In genomic region chr19:46000497-46001246, GRCh38 we compare ENCODE assay signal across 10 cellular contexts. TPM values are rescaled to one million over a fixed set of nuclear protein-coding genes. Genes with fewer than 3 reads are reported as not detected.
A peak's percentile ranks its signal among the peaks of the same experiment; 100 is the strongest.
DNase-seq lines count a peak whose midpoint lies in the region; ATAC-seq, FAIRE-seq and TF ChIP-seq lines count a peak whose summit lies in the region.
"Had no signal": no experiment of that assay in that cellular context is flagged by ENCODE, and none has a peak within 500 bp of the region (broad histone marks: within the 10 kb centered on the region; RNA-seq: fewer than 3 reads in every experiment).

No MANE protein-coding gene starts in this region.

- H3K9me3 ChIP-seq in right lobe of liver: no peaks in the 10 kb centered on the region
- H3K9me3 ChIP-seq in HepG2 (ENCODE audit: low read length): no peaks in the 10 kb centered on the region
- H3K9me3 ChIP-seq in mucosa of descending colon: no peaks in the 10 kb centered on the region

- BruUV-seq in HepG2 (replicated peaks; lab: Mats Ljungman, UMichigan): no TSS peak

- intact Hi-C loops in right lobe of liver (cut with DNase I) (no loop called here), HepG2 (cut with micrococcal nuclease; ENCODE audit: unreplicated experiment) (no loop called here), mucosa of descending colon (cut with DNase I, micrococcal nuclease) (no loop called here)

- no peak for TF ChIP-seq POLR2A in right lobe of liver (IDR thresholded peaks at IDR 0.05)
- TF ChIP-seq POLR2A in HepG2 (IDR thresholded peaks at IDR 0.05; ENCODE audit: insufficient read depth in 1 of 2, low read depth in 2 of 2, low read length in 2 of 2): no peak

- no peak for TF ChIP-seq CTCF in right lobe of liver (IDR thresholded peaks at IDR 0.05)
- no peak for TF ChIP-seq CTCF in HepG2 (CRISPR knock-in tag; IDR thresholded peaks at IDR 0.05)
- no peak for TF ChIP-seq CTCF in coronary artery (IDR thresholded peaks at IDR 0.05)
- TF ChIP-seq CTCF in mucosa of descending colon (IDR thresholded peaks at IDR 0.05): no peak

- peaks cover 7% of the 10 kb centered on the region for H3K79me2 ChIP-seq in HepG2 (ENCODE audit: insufficient read depth, low read length)

- CTCF ChIA-PET in HepG2 (lab: Yijun Ruan, JAX; ENCODE audit: low intra/inter-chr PET ratio, low total read pairs): no interaction called here

- 13% methylated on average over 25 of the region's 34 CpGs for WGBS in right lobe of liver (ENCODE audit: insufficient coverage, low coverage, low lambda C conversion rate, missing lambda C conversion rate)
- WGBS in HepG2 (ENCODE audit: low lambda C conversion rate): 93% methylated on average over 33 of the region's 34 CpGs

- H3K9ac ChIP-seq in HepG2 (ENCODE audit: insufficient read depth, low read depth, low read length): no peak overlapping the region

- H4K20me1 ChIP-seq in HepG2 (ENCODE audit: insufficient read depth, low read length): no peaks in the 10 kb centered on the region

- H3K36me3 ChIP-seq in right lobe of liver (no peaks in the 10 kb centered on the region), HepG2 (replicated peaks in 1 of 2; ENCODE audit: control insufficient read depth in 1 of 2, insufficient read depth in 2 of 2, low read length in 2 of 2) (0 out of 5 replicates have a peak, but pooled peaks cover 0 to 1% of the 10 kb centered on the region in 2 experiments), mucosa of descending colon (ENCODE audit: low read depth) (no peaks in the 10 kb centered on the region)

- in situ Hi-C loops in HepG2 (cut with HindIII; ENCODE audit: extremely low pct_ligation_motif_present, low pct_unique_long_range_greater_than_20kb): loop anchor here (10.0 kb wide), 1 partner anchor 86 kb away; the partner anchor contains the start of gene NANOS2

- no peaks in the 10 kb centered on the region for H3K27me3 ChIP-seq in right lobe of liver
- H3K27me3 ChIP-seq in HepG2 (ENCODE audit: control insufficient read depth in 1 of 2, insufficient read depth in 2 of 2, low read length in 2 of 2): no peaks in the 10 kb centered on the region

- H3K4me2 ChIP-seq in HepG2 (ENCODE audit: low read depth, low read length): no peak overlapping the region

- H3K27ac ChIP-seq in right lobe of liver (no peak overlapping the region), HepG2 (ENCODE audit: extremely low read length, insufficient read depth, low read length) (no peak overlapping the region), coronary artery (no peak overlapping the region)
- H3K27ac ChIP-seq: C4-2B, VCaP had no signal

- no peak for TF ChIP-seq EP300 in HepG2 (IDR thresholded peaks at IDR 0.05; ENCODE audit: low read depth in 2 of 2, low read length in 2 of 2)
- TF ChIP-seq EP300 in HepG2 (CRISPR knock-in tag; IDR thresholded peaks at IDR 0.05; ENCODE audit: borderline replicate concordance): no peak

- no peak for TF ChIP-seq RAD21 in HepG2 (CRISPR knock-in tag; IDR thresholded peaks at IDR 0.05)

- DNase-seq in right lobe of liver (peak in 1 of 3 donors; percentile 33), HepG2 (ENCODE audit: low spot score) (no peak), coronary artery (ENCODE audit: low spot score) (no peak), mucosa of descending colon (peak; percentile 78 to 85 (median 79)), glomerular visceral epithelial cell (ENCODE audit: extremely low spot score) (no peak)
- peak; percentile 82 to 84 for DNase-seq in activated CD4-positive, alpha-beta T cell treated with anti-CD3 and anti-CD28 coated beads, Interleukin-2, amount 50 U/mL, for 4 hours
- DNase-seq in stimulated activated naive CD4-positive, alpha-beta T cell (lab: John Stamatoyannopoulos, UW): peak; percentile 54 to 76 (median 72)

- no peak overlapping the region for H2AFZ ChIP-seq in HepG2 (ENCODE audit: low read length)

- peak; percentile 39 to 63 (median 58) for ATAC-seq in right lobe of liver
- ATAC-seq in HepG2: no peak
- ATAC-seq in mucosa of descending colon: peak; percentile 94
- no peak for ATAC-seq in HG02571 (IDR thresholded peaks at IDR 0.05; ENCODE audit: unreplicated experiment)

- H3K4me3 ChIP-seq in right lobe of liver: no peak overlapping the region
- H3K4me3 ChIP-seq in HepG2 (replicated peaks in 1 of 3; ENCODE audit: insufficient read depth in 1 of 3, low read depth in 2 of 3, low read length in 3 of 3): no peak overlapping the region
- peak overlapping the region; percentile 58 for H3K4me3 ChIP-seq in coronary artery
- H3K4me3 ChIP-seq in mucosa of descending colon: no peak overlapping the region

- POLR2A ChIA-PET in HepG2 (lab: Yijun Ruan, JAX): no interaction called here

- no peak for FAIRE-seq in HepG2 (lab: Jason Lieb, UNC)

- H3K4me1 ChIP-seq in right lobe of liver (peaks cover 0 to 6% (median under 1%) of the 10 kb centered on the region in 4 donors), HepG2 (ENCODE audit: insufficient read depth, low read length) (peaks cover 12% of the 10 kb centered on the region; the same call in 1 of the 2 replicates), mucosa of descending colon (ENCODE audit: low read depth) (peaks cover 14% of the 10 kb centered on the region)

RNA-seq across cellular contexts. Expression of gene CCDC61, which starts 5.4 kb away (rescaled TPM):
- total RNA-seq in right lobe of liver: 1 to 10 TPM; 5.8 to 9.7 (median 8.1) TPM
- total RNA-seq in HepG2 (2016; rRNA removed; fragmentation: Illumina TruSeq; extraction: Trizol): 3.3 and 4.2 TPM in 2 replicates
- total RNA-seq in HepG2 (2016; cell fraction: cytosol; rRNA removed; fragmentation: Illumina TruSeq; extraction: Trizol; ENCODE audit: low read depth): 0.53 and 0.71 TPM in 2 replicates
- total RNA-seq in HepG2 (2016; cell fraction: insoluble cytoplasmic fraction; rRNA removed; fragmentation: Illumina TruSeq; extraction: Trizol): 2.2 and 3.8 TPM in 2 replicates
- 0.74 and 1.1 TPM in 2 replicates for total RNA-seq in HepG2 (2016; cell fraction: membrane; rRNA removed; fragmentation: Illumina TruSeq; extraction: Trizol)
- total RNA-seq in HepG2 (2016; cell fraction: nucleus; rRNA removed; fragmentation: Illumina TruSeq; extraction: Trizol): 4.0 and 4.2 TPM in 2 replicates
- polyA plus RNA-seq in HepG2 (2011; rRNA removed): 4.9 and 6.0 TPM in 2 replicates
- 3.1 and 4.4 TPM in 2 replicates for polyA plus RNA-seq in HepG2 (2011; cell fraction: cytosol; rRNA removed)
- 22.6 and 26.0 TPM in 2 replicates for polyA plus RNA-seq in HepG2 (2011; cell fraction: nucleus; rRNA removed)
- 4.4 and 5.7 TPM in 2 replicates for polyA plus RNA-seq in HepG2 (2012)
- polyA plus RNA-seq in HepG2 (2016; cell fraction: cytosol; fragmentation: Illumina TruSeq; extraction: Trizol; ENCODE audit: low read depth): 0.61 and 0.75 TPM in 2 replicates
- 4.7 and 5.4 TPM in 2 replicates for polyA plus RNA-seq in HepG2 (2016; cell fraction: insoluble cytoplasmic fraction; fragmentation: Illumina TruSeq; extraction: Trizol; ENCODE audit: low read depth)
- polyA plus RNA-seq in HepG2 (2016; cell fraction: membrane; fragmentation: Illumina TruSeq; extraction: Trizol; ENCODE audit: low read depth): 0.81 and 1.2 TPM in 2 replicates
- 12.9 and 13.8 TPM in 2 replicates for polyA plus RNA-seq in HepG2 (2016; cell fraction: nucleus; fragmentation: Illumina TruSeq; extraction: Trizol; ENCODE audit: insufficient read depth, low read depth)
- 4.8 and 6.4 TPM in 2 replicates for polyA minus RNA-seq in HepG2 (2011; rRNA and poly(A)+ RNA removed; ENCODE audit: low replicate concordance)
- polyA minus RNA-seq in HepG2 (2011; cell fraction: cytosol; rRNA and poly(A)+ RNA removed): 1.9 and 2.6 TPM in 2 replicates
- polyA minus RNA-seq in HepG2 (2011; cell fraction: nucleus; rRNA and poly(A)+ RNA removed): 8.2 and 9.9 TPM in 2 replicates
- 10 to 100 TPM; 16.5 to 25.0 (median 17.6) TPM for total RNA-seq in mucosa of descending colon

RNA-seq across cellular contexts. Expression of gene PGLYRP1, which starts 22.2 kb away (rescaled TPM):
- total RNA-seq in right lobe of liver (1 to 10 TPM in 1 of 6 experiments, under 1 TPM in 1, not detected in 4; 0.86 to 1.1 TPM), HepG2 (2016; rRNA removed; fragmentation: Illumina TruSeq; extraction: Trizol) (not detected in 2 replicates), mucosa of descending colon (not detected)
- total RNA-seq in HepG2 (2016; cell fraction: cytosol; rRNA removed; fragmentation: Illumina TruSeq; extraction: Trizol; ENCODE audit: low read depth): not detected in 2 replicates
- not detected in 2 replicates for total RNA-seq in HepG2 (2016; cell fraction: insoluble cytoplasmic fraction; rRNA removed; fragmentation: Illumina TruSeq; extraction: Trizol)
- not detected in 2 replicates for total RNA-seq in HepG2 (2016; cell fraction: membrane; rRNA removed; fragmentation: Illumina TruSeq; extraction: Trizol)
- not detected in 2 replicates for total RNA-seq in HepG2 (2016; cell fraction: nucleus; rRNA removed; fragmentation: Illumina TruSeq; extraction: Trizol)
- not detected in 2 replicates for polyA plus RNA-seq in HepG2 (2011; rRNA removed)
- polyA plus RNA-seq in HepG2 (2011; cell fraction: cytosol; rRNA removed): not detected in 2 replicates
- not detected in 2 replicates for polyA plus RNA-seq in HepG2 (2011; cell fraction: nucleus; rRNA removed)
- polyA plus RNA-seq in HepG2 (2012): not detected in 2 replicates
- not detected in 2 replicates for polyA plus RNA-seq in HepG2 (2016; cell fraction: cytosol; fragmentation: Illumina TruSeq; extraction: Trizol; ENCODE audit: low read depth)
- polyA plus RNA-seq in HepG2 (2016; cell fraction: insoluble cytoplasmic fraction; fragmentation: Illumina TruSeq; extraction: Trizol; ENCODE audit: low read depth): not detected in 2 replicates
- not detected in 2 replicates for polyA plus RNA-seq in HepG2 (2016; cell fraction: membrane; fragmentation: Illumina TruSeq; extraction: Trizol; ENCODE audit: low read depth)
- not detected in 2 replicates for polyA plus RNA-seq in HepG2 (2016; cell fraction: nucleus; fragmentation: Illumina TruSeq; extraction: Trizol; ENCODE audit: insufficient read depth, low read depth)
- polyA minus RNA-seq in HepG2 (2011; rRNA and poly(A)+ RNA removed; ENCODE audit: low replicate concordance): not detected in 2 replicates
- not detected in 2 replicates for polyA minus RNA-seq in HepG2 (2011; cell fraction: cytosol; rRNA and poly(A)+ RNA removed)
- polyA minus RNA-seq in HepG2 (2011; cell fraction: nucleus; rRNA and poly(A)+ RNA removed): not detected in 2 replicates

RNA-seq across cellular contexts. Expression of gene NOVA2, which starts 27.0 kb away (rescaled TPM):
- total RNA-seq in right lobe of liver (1 to 10 TPM in 2 of 6 experiments, under 1 TPM in 4; 0.66 to 2.5 (median 0.85) TPM), HepG2 (2016; rRNA removed; fragmentation: Illumina TruSeq; extraction: Trizol) (not detected in 2 replicates), mucosa of descending colon (1 to 10 TPM in 2 of 3 donors, under 1 TPM in 1; 0.55 to 3.0 (median 1.3) TPM)
- not detected in 2 replicates for total RNA-seq in HepG2 (2016; cell fraction: cytosol; rRNA removed; fragmentation: Illumina TruSeq; extraction: Trizol; ENCODE audit: low read depth)
- not detected in 2 replicates for total RNA-seq in HepG2 (2016; cell fraction: insoluble cytoplasmic fraction; rRNA removed; fragmentation: Illumina TruSeq; extraction: Trizol)
- not detected in 2 replicates for total RNA-seq in HepG2 (2016; cell fraction: membrane; rRNA removed; fragmentation: Illumina TruSeq; extraction: Trizol)
- not detected in 2 replicates for total RNA-seq in HepG2 (2016; cell fraction: nucleus; rRNA removed; fragmentation: Illumina TruSeq; extraction: Trizol)
- not detected in 2 replicates for polyA plus RNA-seq in HepG2 (2011; rRNA removed)
- polyA plus RNA-seq in HepG2 (2011; cell fraction: cytosol; rRNA removed): not detected in 2 replicates
- not detected in 2 replicates for polyA plus RNA-seq in HepG2 (2011; cell fraction: nucleus; rRNA removed)
- polyA plus RNA-seq in HepG2 (2012): not detected in 2 replicates
- not detected in 2 replicates for polyA plus RNA-seq in HepG2 (2016; cell fraction: cytosol; fragmentation: Illumina TruSeq; extraction: Trizol; ENCODE audit: low read depth)
- not detected in 2 replicates for polyA plus RNA-seq in HepG2 (2016; cell fraction: insoluble cytoplasmic fraction; fragmentation: Illumina TruSeq; extraction: Trizol; ENCODE audit: low read depth)
- polyA plus RNA-seq in HepG2 (2016; cell fraction: membrane; fragmentation: Illumina TruSeq; extraction: Trizol; ENCODE audit: low read depth): not detected in 2 replicates
- not detected in 2 replicates for polyA plus RNA-seq in HepG2 (2016; cell fraction: nucleus; fragmentation: Illumina TruSeq; extraction: Trizol; ENCODE audit: insufficient read depth, low read depth)
- not detected in 2 replicates for polyA minus RNA-seq in HepG2 (2011; rRNA and poly(A)+ RNA removed; ENCODE audit: low replicate concordance)
- not detected in 2 replicates for polyA minus RNA-seq in HepG2 (2011; cell fraction: cytosol; rRNA and poly(A)+ RNA removed)
- polyA minus RNA-seq in HepG2 (2011; cell fraction: nucleus; rRNA and poly(A)+ RNA removed): not detected in 2 replicates

RNA-seq across cellular contexts. Expression of gene IGFL4, which starts 40.1 kb away (rescaled TPM):
- total RNA-seq in right lobe of liver (not detected), HepG2 (2016; rRNA removed; fragmentation: Illumina TruSeq; extraction: Trizol) (0.20 and 1.4 TPM in 2 replicates), mucosa of descending colon (not detected)
- total RNA-seq in HepG2 (2016; cell fraction: cytosol; rRNA removed; fragmentation: Illumina TruSeq; extraction: Trizol; ENCODE audit: low read depth): 0.09 TPM in 1 of 2 replicates, not detected in the other
- 0.27 and 1.5 TPM in 2 replicates for total RNA-seq in HepG2 (2016; cell fraction: insoluble cytoplasmic fraction; rRNA removed; fragmentation: Illumina TruSeq; extraction: Trizol)
- total RNA-seq in HepG2 (2016; cell fraction: membrane; rRNA removed; fragmentation: Illumina TruSeq; extraction: Trizol): 0.28 and 0.43 TPM in 2 replicates
- 3.3 and 3.7 TPM in 2 replicates for total RNA-seq in HepG2 (2016; cell fraction: nucleus; rRNA removed; fragmentation: Illumina TruSeq; extraction: Trizol)
- polyA plus RNA-seq in HepG2 (2011; rRNA removed): 1.1 and 1.2 TPM in 2 replicates
- 0.09 and 0.18 TPM in 2 replicates for polyA plus RNA-seq in HepG2 (2011; cell fraction: cytosol; rRNA removed)
- 5.3 and 5.9 TPM in 2 replicates for polyA plus RNA-seq in HepG2 (2011; cell fraction: nucleus; rRNA removed)
- polyA plus RNA-seq in HepG2 (2012): 0.47 and 0.83 TPM in 2 replicates
- polyA plus RNA-seq in HepG2 (2016; cell fraction: cytosol; fragmentation: Illumina TruSeq; extraction: Trizol; ENCODE audit: low read depth): 0.05 TPM in 1 of 2 replicates, not detected in the other
- 0.14 and 0.24 TPM in 2 replicates for polyA plus RNA-seq in HepG2 (2016; cell fraction: insoluble cytoplasmic fraction; fragmentation: Illumina TruSeq; extraction: Trizol; ENCODE audit: low read depth)
- polyA plus RNA-seq in HepG2 (2016; cell fraction: membrane; fragmentation: Illumina TruSeq; extraction: Trizol; ENCODE audit: low read depth): 0.06 and 0.22 TPM in 2 replicates
- polyA plus RNA-seq in HepG2 (2016; cell fraction: nucleus; fragmentation: Illumina TruSeq; extraction: Trizol; ENCODE audit: insufficient read depth, low read depth): 7.1 and 7.2 TPM in 2 replicates
- 0.07 and 0.10 TPM in 2 replicates for polyA minus RNA-seq in HepG2 (2011; rRNA and poly(A)+ RNA removed; ENCODE audit: low replicate concordance)
- polyA minus RNA-seq in HepG2 (2011; cell fraction: cytosol; rRNA and poly(A)+ RNA removed): not detected in 2 replicates
- 1.7 and 2.2 TPM in 2 replicates for polyA minus RNA-seq in HepG2 (2011; cell fraction: nucleus; rRNA and poly(A)+ RNA removed)

Comparison
In these comparisons a context has a peak if more than half of its experiments do, and no peak if none do; other contexts are left out.
1. ATAC-seq: peak in right lobe of liver (4 of 4) and mucosa of descending colon (single experiment); none in HepG2 (single experiment) and HG02571 (single experiment).
2. DNase-seq: peak in activated CD4-positive, alpha-beta T cell treated with anti-CD3 and anti-CD28 coated beads, Interleukin-2, amount 50 U/mL, for 4 hours (2 of 2), mucosa of descending colon (3 of 3) and stimulated activated naive CD4-positive, alpha-beta T cell (6 of 6); none in HepG2 (single experiment), coronary artery (single experiment) and glomerular visceral epithelial cell (single experiment).